In genomic region chr20:11849270-11849920, GRCh38 we compare ENCODE assay signal across 1 cellular context.
TF ChIP-seq lines count a peak whose summit lies in the region.

No MANE protein-coding gene starts in this region.

TF ChIP-seq in GM23338, 12 proteins besides CTCF, POLR2A, EP300 and RAD21 (continued from another document):
- TF ChIP-seq REST (IDR thresholded peaks at IDR 0.05; ENCODE audit: unreplicated experiment) (no peak), ZNF114 (CRISPR knock-in tag; IDR thresholded peaks at IDR 0.05) (no peak), CREB1 (CRISPR knock-in tag; IDR thresholded peaks at IDR 0.05; ENCODE audit: low read depth) (no peak), ETS1 (IDR thresholded peaks at IDR 0.05) (no peak)
